35 cellular contexts compared by ENCODE assay signal in genomic region chr3:23356923-23357322, GRCh38.
"Had no signal": no experiment of that assay in that cellular context is flagged by ENCODE, and none has a peak within 500 bp of the region (broad histone marks: within the 10 kb centered on the region; RNA-seq: fewer than 3 reads in every experiment).

No MANE protein-coding gene starts in this region.

- H3K27ac ChIP-seq: KMS-11 had no signal

- H3K9me3 ChIP-seq: MG63 had no signal

- H3K27me3 ChIP-seq: MG63 had no signal

- H3K4me3 ChIP-seq: MG63 had no signal

- DNase-seq: Karpas-422, Kasumi-1, KBM-7, KG1, MG63, MM.1S, MV-4-11, NCI-H1048, NCI-H1092, NCI-H1092 treated with DMSO at 0.1 percent for 48 hours, NCI-H1105, NCI-H1105 treated with DMSO at 0.1 percent for 48 hours, NCI-H1417, NCI-H1417 treated with DMSO at 0.1 percent for 48 hours, NCI-H1436, NCI-H1436 treated with DMSO at 0.1 percent for 48 hours, NCI-H146, NCI-H1694, NCI-H1694 treated with DMSO at 0.1 percent for 48 hours, NCI-H187, NCI-H187 treated with DMSO at 0.1 percent for 48 hours, NCI-H1930, NCI-H2029, NCI-H2029 treated with DMSO at 0.1 percent for 48 hours, NCI-H2081, NCI-H2081 treated with DMSO at 0.1 percent for 48 hours, NCI-H2107, NCI-H2171, NCI-H2171 treated with DMSO at 0.1 percent for 48 hours, NCI-H2227 treated with DMSO at 0.1 percent for 48 hours, NCI-H226, NCI-H345, NCI-H446, NCI-H446 treated with DMSO at 0.1 percent for 48 hours had no signal

- H3K36me3 ChIP-seq: MG63 had no signal
